In genomic region chr4:140523857-140524742, GRCh38 we compare ENCODE assay signal across 8 cellular contexts. TPM values are rescaled to one million over a fixed set of nuclear protein-coding genes. Genes with fewer than 3 reads are reported as not detected.
DNase-seq lines count a peak whose midpoint lies in the region; TF ChIP-seq lines count a peak whose summit lies in the region.

A gene with protein sequence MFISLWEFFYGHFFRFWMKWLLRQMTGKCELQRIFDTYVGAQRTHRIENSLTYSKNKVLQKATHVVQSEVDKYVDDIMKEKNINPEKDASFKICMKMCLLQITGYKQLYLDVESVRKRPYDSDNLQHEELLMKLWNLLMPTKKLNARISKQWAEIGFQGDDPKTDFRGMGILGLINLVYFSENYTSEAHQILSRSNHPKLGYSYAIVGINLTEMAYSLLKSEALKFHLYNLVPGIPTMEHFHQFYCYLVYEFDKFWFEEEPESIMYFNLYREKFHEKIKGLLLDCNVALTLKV (plus strand): TSS chr4:140524168. CDS start chr4:140525429, 1,261 bp downstream.

- peak within 1 kb of the TSS; percentile 58; the same call in 1 of the 2 replicates for H3K27ac ChIP-seq in SK-N-MC
- H3K27ac ChIP-seq in testis: peak within 1 kb of the TSS; percentile 48 to 81

- DNase-seq in GM06990 (ENCODE audit: extremely low read depth, insufficient read length): peak; percentile 97
- peak; percentile 86 for DNase-seq in HFF-Myc (ENCODE audit: extremely low read depth, low read depth)
- peak; percentile 97 for DNase-seq in NAMALWA (ENCODE audit: low spot score)
- peak; percentile 87 for DNase-seq in SK-N-MC (ENCODE audit: low read depth, low spot score)
- DNase-seq in activated naive CD4-positive, alpha-beta T cell treated with anti-CD3 and anti-CD28 coated beads, Interleukin-2, amount 50 U/mL, for 16 hours: peak; percentile 98
- DNase-seq in globus pallidus (ENCODE audit: low spot score): peak; percentile 99
- peak; percentile 99 for DNase-seq in occipital lobe (lab: John Stamatoyannopoulos, UW)
- peak; percentile 100 for DNase-seq in testis

- H3K36me3 ChIP-seq in GM06990 (ENCODE audit: control insufficient read depth, insufficient read depth, low read length) (no peaks in the 10 kb centered on the region), SK-N-MC (ENCODE audit: insufficient read depth, low read length) (peaks cover 25% of the 10 kb centered on the region), testis (ENCODE audit: low read depth, missing control alignments) (no peaks in the 10 kb centered on the region)

- H3K4me3 ChIP-seq in GM06990 (replicated peaks; ENCODE audit: low read depth, low read length) (peak within 1 kb of the TSS; percentile 75), HFF-Myc (replicated peaks; ENCODE audit: low read depth, low read length) (peak within 1 kb of the TSS; percentile 86), SK-N-MC (peak within 1 kb of the TSS; percentile 87), testis (peak within 1 kb of the TSS; percentile 82 to 88)

- H3K27me3 ChIP-seq in GM06990 (replicated peaks; ENCODE audit: control insufficient read depth, insufficient read depth, low read length): no peaks in the 10 kb centered on the region
- H3K27me3 ChIP-seq in testis: no peaks in the 10 kb centered on the region

- no peaks in the 10 kb centered on the region for H3K4me1 ChIP-seq in testis

- no peak for TF ChIP-seq POLR2A in testis (IDR thresholded peaks at IDR 0.05)

- intact Hi-C loops in testis (cut with DNase I; ENCODE audit: low total_unique reads): no loop called here

- 0% methylated on average over 55 to 76 of the region's 77 CpGs for WGBS in testis, 2 donors

- H3K9me3 ChIP-seq in SK-N-MC (ENCODE audit: low read depth, low read length) (no peaks in the 10 kb centered on the region), testis (no peaks in the 10 kb centered on the region)

- H3K9ac ChIP-seq in SK-N-MC (ENCODE audit: insufficient read length): peak within 1 kb of the TSS; percentile 90

- TF ChIP-seq CTCF in GM06990 (IDR thresholded peaks at IDR 0.05; ENCODE audit: insufficient read depth, low read length, poor library complexity, severe bottlenecking) (peak; percentile 97), HFF-Myc (IDR thresholded peaks at IDR 0.05; ENCODE audit: low read depth, low read length, missing control alignments) (peak; percentile 95), testis (IDR thresholded peaks at IDR 0.05) (peak; percentile 77 to 90 (median 83))

RNA-seq across cellular contexts. Expression of the gene that starts here (rescaled TPM):
- 55.4 TPM for total RNA-seq in occipital lobe
- 10 to 100 TPM; 23.0 to 42.2 TPM for total RNA-seq in testis
- polyA plus RNA-seq in testis (ENCODE audit: insufficient read depth, low read depth, low replicate concordance): 13.5 TPM

Comparison
In these comparisons a context has a peak if more than half of its experiments do, and no peak if none do; other contexts are left out.
1. Peak in every context shown above with its lines: DNase-seq, H3K4me3 ChIP-seq and H3K27ac ChIP-seq.